In the genomic region with DNA sequence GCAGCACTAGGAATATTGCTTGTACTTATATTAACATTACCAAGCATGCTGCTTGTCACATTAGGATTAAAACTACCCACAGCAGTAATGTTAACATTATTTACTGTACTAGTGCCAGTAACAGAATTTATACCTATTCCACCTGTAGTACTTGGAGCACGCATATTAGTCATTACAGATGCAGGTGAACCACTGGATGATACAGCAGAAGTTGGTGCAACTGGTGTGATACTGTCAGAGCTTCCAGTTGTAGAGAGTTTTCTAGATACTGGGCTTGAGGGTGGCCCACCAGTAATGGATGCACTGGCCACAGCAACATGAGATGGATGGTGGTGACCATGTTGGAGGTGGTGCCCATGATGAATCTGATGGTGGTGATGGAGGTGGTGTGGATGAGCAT, we compare ENCODE assay signal across 9 cellular contexts. TPM values are rescaled to one million over a fixed set of nuclear protein-coding genes. Genes with fewer than 3 reads are reported as not detected.
DNase-seq lines count a peak whose midpoint lies in the region; ATAC-seq, FAIRE-seq and TF ChIP-seq lines count a peak whose summit lies in the region.
"Had no signal": no experiment of that assay in that cellular context is flagged by ENCODE, and none has a peak within 500 bp of the region (broad histone marks: within the 10 kb centered on the region; RNA-seq: fewer than 3 reads in every experiment).

No MANE protein-coding gene starts in this region.

- TF ChIP-seq CTCF in kidney (IDR thresholded peaks at IDR 0.05; ENCODE audit: borderline replicate concordance, extremely low read depth, insufficient read depth) = no peak

- H3K27me3 Mint-ChIP-seq in activated CD4-positive, alpha-beta T cell treated with anti-CD3 and anti-CD28 coated beads, Interleukin-2, amount 10 ng/mL, durations not matched to agents 24 days and 14 days = peaks cover 46% of the 10 kb centered on the region
- peaks cover 3% of the 10 kb centered on the region for H3K27me3 Mint-ChIP-seq in activated naive CD8-positive, alpha-beta T cell treated with anti-CD3 and anti-CD28 coated beads, Interleukin-2, amount 50 U/mL, for 24 hours

- no peaks in the 10 kb centered on the region for H3K9me3 ChIP-seq in kidney (ENCODE audit: control insufficient read depth in 1 of 2, low read length in 2 of 2)

- peaks cover 24 to 29% of the 10 kb centered on the region in 2 donors for H3K4me1 ChIP-seq in kidney (ENCODE audit: control insufficient read depth in 1 of 2, insufficient read depth in 1 of 2, low read depth in 1 of 2, low read length in 2 of 2)

- peaks cover 30% of the 10 kb centered on the region for H3K4me1 Mint-ChIP-seq in activated CD4-positive, alpha-beta T cell treated with anti-CD3 and anti-CD28 coated beads, Interleukin-2, amount 10 ng/mL, durations not matched to agents 24 days and 14 days
- H3K4me1 Mint-ChIP-seq in activated naive CD8-positive, alpha-beta T cell treated with anti-CD3 and anti-CD28 coated beads, Interleukin-2, amount 50 U/mL, for 24 hours = peaks cover 48% of the 10 kb centered on the region

- H3K27ac ChIP-seq in kidney (ENCODE audit: low read depth in 2 of 2, low read length in 2 of 2) (peak overlapping the region in 1 of 2 donors; percentile 97), substantia nigra (ENCODE audit: low read depth, low read length, poor library complexity, severe bottlenecking) (peak overlapping the region; percentile 95)
- H3K27ac ChIP-seq: C4-2B had no signal

- ATAC-seq in activated naive CD8-positive, alpha-beta T cell treated with anti-CD3 and anti-CD28 coated beads, Interleukin-2, amount 50 U/mL, for 24 hours = no peak
- ATAC-seq in GM21390 (IDR thresholded peaks at IDR 0.05; ENCODE audit: unreplicated experiment) = no peak
- ATAC-seq in GM21717 (IDR thresholded peaks at IDR 0.05; ENCODE audit: unreplicated experiment) = no peak

- peaks cover 14% of the 10 kb centered on the region for H3K36me3 Mint-ChIP-seq in activated CD4-positive, alpha-beta T cell treated with anti-CD3 and anti-CD28 coated beads, Interleukin-2, amount 10 ng/mL, durations not matched to agents 24 days and 14 days (ENCODE audit: low read depth)
- no peaks in the 10 kb centered on the region for H3K36me3 Mint-ChIP-seq in activated naive CD8-positive, alpha-beta T cell treated with anti-CD3 and anti-CD28 coated beads, Interleukin-2, amount 50 U/mL, for 24 hours (ENCODE audit: low read depth)

- peak overlapping the region; percentile 82 to 85 for H3K4me3 ChIP-seq in kidney (ENCODE audit: low read length in 2 of 2)

- intact Hi-C loops in activated CD4-positive, alpha-beta T cell treated with anti-CD3 and anti-CD28 coated beads, Interleukin-2, amount 10 ng/mL, durations not matched to agents 24 days and 14 days (cut with micrococcal nuclease) = loop anchor here (2.0 to 5.0 kb wide), 4 partner anchors 90 to 433 kb away; no protein-coding TSS in a partner anchor
- intact Hi-C loops in kidney (cut with DNase I) = no loop called here

- no peaks in the 10 kb centered on the region for H3K9me3 Mint-ChIP-seq in activated CD4-positive, alpha-beta T cell treated with anti-CD3 and anti-CD28 coated beads, Interleukin-2, amount 10 ng/mL, durations not matched to agents 24 days and 14 days
- H3K9me3 Mint-ChIP-seq in activated naive CD8-positive, alpha-beta T cell treated with anti-CD3 and anti-CD28 coated beads, Interleukin-2, amount 50 U/mL, for 24 hours = no peaks in the 10 kb centered on the region

- H3K27ac Mint-ChIP-seq in activated CD4-positive, alpha-beta T cell treated with anti-CD3 and anti-CD28 coated beads, Interleukin-2, amount 10 ng/mL, durations not matched to agents 24 days and 14 days = peak overlapping the region; percentile 52
- H3K27ac Mint-ChIP-seq in activated naive CD8-positive, alpha-beta T cell treated with anti-CD3 and anti-CD28 coated beads, Interleukin-2, amount 50 U/mL, for 24 hours = no peak overlapping the region

- H3K36me3 ChIP-seq in kidney (ENCODE audit: control insufficient read depth in 1 of 2, insufficient read depth in 2 of 2, low read length in 2 of 2) = no peaks in the 10 kb centered on the region

- DNase-seq in activated CD4-positive, alpha-beta T cell treated with anti-CD3 and anti-CD28 coated beads, Interleukin-2, amount 10 ng/mL, durations not matched to agents 24 days and 14 days = no peak
- DNase-seq in activated CD4-positive, alpha-beta T cell treated with anti-CD3 and anti-CD28 coated beads, Interleukin-2, amount 50 U/mL, for 4 hours = no peak
- no peak for DNase-seq in activated naive CD8-positive, alpha-beta T cell treated with anti-CD3 and anti-CD28 coated beads, Interleukin-2, amount 50 U/mL, for 24 hours
- DNase-seq in kidney (no peak), substantia nigra (lab: John Stamatoyannopoulos, UW) (no peak), NCI-H187 treated with DMSO at 0.1 percent for 48 hours (lab: John Stamatoyannopoulos, UW) (no peak)

- FAIRE-seq in kidney (lab: Jason Lieb, UNC) = no peak

- peak overlapping the region in 1 of 2 donors; percentile 83 for H3K9ac ChIP-seq in kidney (ENCODE audit: low read length in 2 of 2)

- peak overlapping the region; percentile 90 for H3K4me3 Mint-ChIP-seq in activated CD4-positive, alpha-beta T cell treated with anti-CD3 and anti-CD28 coated beads, Interleukin-2, amount 10 ng/mL, durations not matched to agents 24 days and 14 days
- peak overlapping the region; percentile 86 for H3K4me3 Mint-ChIP-seq in activated naive CD8-positive, alpha-beta T cell treated with anti-CD3 and anti-CD28 coated beads, Interleukin-2, amount 50 U/mL, for 24 hours

RNA-seq across cellular contexts. Expression of a gene that starts 1.1 kb away (rescaled TPM):
- 4.7 and 6.5 TPM in 2 replicates for total RNA-seq in activated CD4-positive, alpha-beta T cell treated with anti-CD3 and anti-CD28 coated beads, Interleukin-2, amount 10 ng/mL, durations not matched to agents 24 days and 14 days
- 349 TPM for total RNA-seq in kidney
- polyA plus RNA-seq in kidney (ENCODE audit: insufficient read depth, low read depth, low replicate concordance) = 163 TPM

Comparison
In these comparisons a context has a peak if more than half of its experiments do, and no peak if none do; other contexts are left out.
1. RNA of a gene that starts 1.1 kb away (total RNA-seq): 349 TPM in kidney (single experiment); 4.7 to 6.5 TPM in activated CD4-positive, alpha-beta T cell treated with anti-CD3 and anti-CD28 coated beads, Interleukin-2, amount 10 ng/mL, durations not matched to agents 24 days and 14 days; every median in the first group is over 10 times any median in the second.